In genomic region chr22:19178659-19179471, GRCh38 we compare ENCODE assay signal across 8 cellular contexts. TPM values are rescaled to one million over a fixed set of nuclear protein-coding genes. Genes with fewer than 3 reads are reported as not detected.
DNase-seq lines count a peak whose midpoint lies in the region; ATAC-seq and FAIRE-seq lines count a peak whose summit lies in the region.

SLC25A1 (minus strand) TSS chr22:19178736; CDS start chr22:19178673, 63 bp downstream.

- DNase-seq in DMS153 (lab: John Stamatoyannopoulos, UW) (peak; percentile 75), RCC 7860 (ENCODE audit: low spot score) (peak; percentile 70), fibroblast of gingiva (ENCODE audit: low read depth) (peak; percentile 86), naive B cell (peak; percentile 66)
- peak; percentile 86 for DNase-seq in activated T-helper 1 cell treated with anti-CD3 and anti-CD28 coated beads, Interleukin-12 subunit alpha, Interleukin-12 subunit beta, Interleukin-2, Interleukin-4 antibody, amounts not matched to agents 30 ng/mL and 10 ng/mL and 1 ng/mL, durations not matched to agents 14 hours and 24 hours and 36 hours (ENCODE audit: low spot score)
- DNase-seq in stimulated activated effector memory CD8-positive, alpha-beta T cell treated with anti-CD3 and anti-CD28 coated beads, Interleukin-12 subunit alpha, Interleukin-12 subunit beta, amount 100 ng/mL, for 72 hours (ENCODE audit: low spot score in 2 of 2): peak; percentile 89 to 94

- H3K9me3 Mint-ChIP-seq in IgD-negative memory B cell: no peaks in the 10 kb centered on the region
- no peaks in the 10 kb centered on the region for H3K9me3 Mint-ChIP-seq in activated T-helper 1 cell treated with anti-CD3 and anti-CD28 coated beads, Interleukin-12 subunit alpha, Interleukin-12 subunit beta, Interleukin-2, Interleukin-4 antibody, amounts not matched to agents 30 ng/mL and 10 ng/mL and 1 ng/mL, durations not matched to agents 14 hours and 24 hours and 36 hours
- no peaks in the 10 kb centered on the region for H3K9me3 Mint-ChIP-seq in naive B cell
- no peaks in the 10 kb centered on the region for H3K9me3 Mint-ChIP-seq in stimulated activated effector memory CD8-positive, alpha-beta T cell treated with anti-CD3 and anti-CD28 coated beads, Interleukin-12 subunit alpha, Interleukin-12 subunit beta, amount 100 ng/mL, for 72 hours

- H3K36me3 Mint-ChIP-seq in IgD-negative memory B cell (no peaks in the 10 kb centered on the region), naive B cell (no peaks in the 10 kb centered on the region)
- no peaks in the 10 kb centered on the region for H3K36me3 Mint-ChIP-seq in activated T-helper 1 cell treated with anti-CD3 and anti-CD28 coated beads, Interleukin-12 subunit alpha, Interleukin-12 subunit beta, Interleukin-2, Interleukin-4 antibody, amounts not matched to agents 30 ng/mL and 10 ng/mL and 1 ng/mL, durations not matched to agents 14 hours and 24 hours and 36 hours (ENCODE audit: low read depth)
- H3K36me3 Mint-ChIP-seq in stimulated activated effector memory CD8-positive, alpha-beta T cell treated with anti-CD3 and anti-CD28 coated beads, Interleukin-12 subunit alpha, Interleukin-12 subunit beta, amount 100 ng/mL, for 72 hours: no peaks in the 10 kb centered on the region

- intact Hi-C loops in activated T-helper 1 cell treated with anti-CD3 and anti-CD28 coated beads, Interleukin-12 subunit alpha, Interleukin-12 subunit beta, Interleukin-2, Interleukin-4 antibody, amounts not matched to agents 30 ng/mL and 10 ng/mL and 1 ng/mL, durations not matched to agents 14 hours and 24 hours and 36 hours (cut with micrococcal nuclease): loop anchor here (1.0 to 5.0 kb wide), 8 partner anchors 35 to 451 kb away; partner anchors contain the start of genes C22orf39, CDC45, DGCR2 and ESS2

- H3K4me3 Mint-ChIP-seq in IgD-negative memory B cell (peak within 1 kb of the TSS; percentile 82 to 100 (median 95)), naive B cell (peak within 1 kb of the TSS; percentile 79 to 99 (median 91))
- peak within 1 kb of the TSS; percentile 85 for H3K4me3 Mint-ChIP-seq in activated T-helper 1 cell treated with anti-CD3 and anti-CD28 coated beads, Interleukin-12 subunit alpha, Interleukin-12 subunit beta, Interleukin-2, Interleukin-4 antibody, amounts not matched to agents 30 ng/mL and 10 ng/mL and 1 ng/mL, durations not matched to agents 14 hours and 24 hours and 36 hours
- H3K4me3 Mint-ChIP-seq in stimulated activated effector memory CD8-positive, alpha-beta T cell treated with anti-CD3 and anti-CD28 coated beads, Interleukin-12 subunit alpha, Interleukin-12 subunit beta, amount 100 ng/mL, for 72 hours: peak within 1 kb of the TSS; percentile 69

- no peak for FAIRE-seq in RCC 7860 (lab: Jason Lieb, UNC)

- peak; percentile 58 for ATAC-seq in GM21529 (IDR thresholded peaks at IDR 0.05; ENCODE audit: unreplicated experiment)
- ATAC-seq in naive B cell (ENCODE audit: low read depth in 2 of 2): peak; percentile 61 to 63
- peak; percentile 83 for ATAC-seq in stimulated activated effector memory CD8-positive, alpha-beta T cell treated with anti-CD3 and anti-CD28 coated beads, Interleukin-12 subunit alpha, Interleukin-12 subunit beta, amount 100 ng/mL, for 72 hours

- H3K27ac Mint-ChIP-seq in IgD-negative memory B cell (peak within 1 kb of the TSS; percentile 64 to 98 (median 74)), naive B cell (peak within 1 kb of the TSS; percentile 40 to 93 (median 76))
- peak within 1 kb of the TSS; percentile 68 for H3K27ac Mint-ChIP-seq in activated T-helper 1 cell treated with anti-CD3 and anti-CD28 coated beads, Interleukin-12 subunit alpha, Interleukin-12 subunit beta, Interleukin-2, Interleukin-4 antibody, amounts not matched to agents 30 ng/mL and 10 ng/mL and 1 ng/mL, durations not matched to agents 14 hours and 24 hours and 36 hours
- peak within 1 kb of the TSS; percentile 40 for H3K27ac Mint-ChIP-seq in stimulated activated effector memory CD8-positive, alpha-beta T cell treated with anti-CD3 and anti-CD28 coated beads, Interleukin-12 subunit alpha, Interleukin-12 subunit beta, amount 100 ng/mL, for 72 hours

- peaks cover 15 to 22% (median 21%) of the 10 kb centered on the region in 3 donors for H3K4me1 Mint-ChIP-seq in IgD-negative memory B cell
- H3K4me1 Mint-ChIP-seq in activated T-helper 1 cell treated with anti-CD3 and anti-CD28 coated beads, Interleukin-12 subunit alpha, Interleukin-12 subunit beta, Interleukin-2, Interleukin-4 antibody, amounts not matched to agents 30 ng/mL and 10 ng/mL and 1 ng/mL, durations not matched to agents 14 hours and 24 hours and 36 hours (ENCODE audit: low read depth): peaks cover 24% of the 10 kb centered on the region
- peaks cover 21 to 60% (median 31%) of the 10 kb centered on the region in 3 donors for H3K4me1 Mint-ChIP-seq in naive B cell
- peaks cover 36% of the 10 kb centered on the region for H3K4me1 Mint-ChIP-seq in stimulated activated effector memory CD8-positive, alpha-beta T cell treated with anti-CD3 and anti-CD28 coated beads, Interleukin-12 subunit alpha, Interleukin-12 subunit beta, amount 100 ng/mL, for 72 hours

- H3K27me3 Mint-ChIP-seq in IgD-negative memory B cell (peaks cover 2% of the 10 kb centered on the region), naive B cell (peaks cover 0 to 4% (median 0%) of the 10 kb centered on the region in 3 donors)
- peaks cover 4% of the 10 kb centered on the region for H3K27me3 Mint-ChIP-seq in activated T-helper 1 cell treated with anti-CD3 and anti-CD28 coated beads, Interleukin-12 subunit alpha, Interleukin-12 subunit beta, Interleukin-2, Interleukin-4 antibody, amounts not matched to agents 30 ng/mL and 10 ng/mL and 1 ng/mL, durations not matched to agents 14 hours and 24 hours and 36 hours (ENCODE audit: insufficient read depth)

RNA-seq across cellular contexts. Expression of gene SLC25A1, which starts in this region (rescaled TPM):
- polyA plus RNA-seq in IgD-negative memory B cell (113 TPM), naive B cell (ENCODE audit: low read depth in 6 of 6) (10 to 100 TPM; 63.5 to 88.8 (median 72.4) TPM)
- total RNA-seq in activated T-helper 1 cell treated with anti-CD3 and anti-CD28 coated beads, Interleukin-12 subunit alpha, Interleukin-12 subunit beta, Interleukin-2, Interleukin-4 antibody, amounts not matched to agents 30 ng/mL and 10 ng/mL and 1 ng/mL, durations not matched to agents 14 hours and 24 hours and 36 hours: 31.7 and 34.0 TPM in 2 replicates

Comparison
In these comparisons a context has a peak if more than half of its experiments do, and no peak if none do; other contexts are left out.
1. Peak in every context shown above with its lines: DNase-seq and ATAC-seq.